In the genomic region with DNA sequence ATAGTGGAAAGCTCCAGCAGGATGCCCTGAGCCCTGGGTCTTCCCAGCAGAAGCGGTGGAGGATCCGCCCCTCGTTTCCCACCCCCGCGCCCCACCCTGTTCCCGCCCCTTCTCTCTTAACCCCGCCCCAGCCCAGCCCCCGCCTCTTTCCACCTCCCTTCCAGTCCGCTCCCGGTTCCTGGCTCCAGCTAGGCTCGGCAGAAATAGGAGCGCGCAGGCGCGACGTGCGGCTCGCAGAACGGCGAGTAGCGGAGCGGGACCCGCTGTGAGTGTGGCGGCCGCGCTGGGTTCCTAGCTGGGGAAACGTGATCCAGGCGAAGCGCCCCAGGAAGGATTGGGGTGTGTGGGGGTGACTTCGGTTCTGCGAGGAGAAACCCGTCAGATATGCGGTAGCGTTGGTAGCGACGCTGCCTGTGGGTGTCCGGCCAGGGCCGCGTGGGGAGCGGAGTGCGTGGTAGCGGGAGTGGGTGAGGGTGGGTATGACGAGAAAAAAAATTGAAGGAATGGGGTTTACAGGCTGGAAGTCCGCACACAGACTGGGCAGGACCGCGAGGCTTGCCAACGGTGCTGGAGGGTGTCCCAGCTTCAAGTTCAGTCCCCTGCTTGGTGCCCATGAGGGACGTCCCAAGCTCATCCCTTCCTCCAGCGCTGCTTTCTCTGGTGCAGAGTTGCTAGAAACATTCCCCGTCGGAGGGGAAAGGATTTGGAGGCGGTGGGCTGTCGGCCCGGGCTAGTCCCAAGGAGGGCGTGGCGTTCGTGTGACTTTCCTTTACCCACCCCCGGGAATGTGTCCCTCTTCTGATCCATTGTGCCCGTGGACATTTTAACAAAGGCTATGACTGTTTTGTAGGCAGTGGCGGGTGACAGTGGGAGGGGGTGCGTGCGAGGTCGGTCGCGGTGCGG, we compare ENCODE assay signal across 8 cellular contexts.
DNase-seq lines count a peak whose midpoint lies in the region; ATAC-seq lines count a peak whose summit lies in the region.

A gene (plus strand): TSS at position 234 of the 903 bp plus-strand sequence. CDS start 56,886 bp downstream, outside the sequence.

- H3K36me3 Mint-ChIP-seq in T-helper 2 cell treated with Interferon-gamma antibody and Interleukin-4, amounts not matched to agents 5 μg/mL and 100 μg/mL, for 36 hours (ENCODE audit: low read depth), result no peaks in the 10 kb centered on the region

- H3K27ac Mint-ChIP-seq in T-helper 2 cell treated with Interferon-gamma antibody and Interleukin-4, amounts not matched to agents 5 μg/mL and 100 μg/mL, for 36 hours, result no peak within 1 kb of the TSS

- no peaks in the 10 kb centered on the region for H3K4me1 Mint-ChIP-seq in T-helper 2 cell treated with Interferon-gamma antibody and Interleukin-4, amounts not matched to agents 5 μg/mL and 100 μg/mL, for 36 hours (ENCODE audit: low read depth)

- H3K9me3 Mint-ChIP-seq in T-helper 2 cell treated with Interferon-gamma antibody and Interleukin-4, amounts not matched to agents 5 μg/mL and 100 μg/mL, for 36 hours, result no peaks in the 10 kb centered on the region

- peak within 1 kb of the TSS; percentile 36 for H3K4me3 Mint-ChIP-seq in T-helper 2 cell treated with Interferon-gamma antibody and Interleukin-4, amounts not matched to agents 5 μg/mL and 100 μg/mL, for 36 hours

- H3K27me3 Mint-ChIP-seq in T-helper 2 cell treated with Interferon-gamma antibody and Interleukin-4, amounts not matched to agents 5 μg/mL and 100 μg/mL, for 36 hours (ENCODE audit: low read depth), result peaks cover 25% of the 10 kb centered on the region

- ATAC-seq in HG02852 (IDR thresholded peaks at IDR 0.05; ENCODE audit: unreplicated experiment), result no peak
- ATAC-seq in GM19452 (IDR thresholded peaks at IDR 0.05; ENCODE audit: unreplicated experiment), result no peak

- no peak for DNase-seq in T-helper 2 cell treated with Interferon-gamma antibody and Interleukin-4, amounts not matched to agents 5 μg/mL and 100 μg/mL, for 36 hours (ENCODE audit: low spot score)
- DNase-seq in T-helper 2 cell (no peak), NCI-H526 treated with DMSO at 0.1 percent for 48 hours (lab: John Stamatoyannopoulos, UW) (peak; percentile 83), cerebellar cortex (ENCODE audit: low spot score) (peak; percentile 0), iPS-NIHi11 (ENCODE audit: low spot score) (peak; percentile 72), retina (peak; percentile 85)

Comparison
In these comparisons a context has a peak if more than half of its experiments do, and no peak if none do; other contexts are left out.
1. DNase-seq: peak in NCI-H526 treated with DMSO at 0.1 percent for 48 hours (single experiment), cerebellar cortex (single experiment), iPS-NIHi11 (single experiment) and retina (single experiment); none in T-helper 2 cell treated with Interferon-gamma antibody and Interleukin-4, amounts not matched to agents 5 μg/mL and 100 μg/mL, for 36 hours (single experiment) and T-helper 2 cell (0 of 5).